22 cellular contexts compared by ENCODE assay signal in the genomic region with DNA sequence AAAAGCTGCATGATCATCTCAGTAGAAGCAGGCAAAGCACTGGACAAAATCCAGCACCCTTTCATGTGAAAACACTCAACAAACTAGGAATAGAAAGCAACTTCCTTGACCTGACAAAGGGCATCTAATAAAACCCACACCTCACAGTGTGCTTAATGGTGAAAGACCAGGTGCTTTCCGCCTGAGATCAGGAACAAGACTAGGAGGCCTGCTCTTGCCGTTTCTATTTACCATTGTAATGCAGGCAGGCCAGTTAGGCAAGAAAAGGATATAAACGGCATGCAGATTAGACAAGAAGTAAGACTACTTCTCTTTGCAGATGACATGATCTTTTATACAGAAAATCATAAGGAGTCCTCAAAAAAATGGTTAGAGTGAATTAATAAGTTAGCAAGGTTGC. TPM values are rescaled to one million over a fixed set of nuclear protein-coding genes. Genes with fewer than 3 reads are reported as not detected.
DNase-seq lines count a peak whose midpoint lies in the region; ATAC-seq, FAIRE-seq and TF ChIP-seq lines count a peak whose summit lies in the region.
"Had no signal": no experiment of that assay in that cellular context is flagged by ENCODE, and none has a peak within 500 bp of the region (broad histone marks: within the 10 kb centered on the region; RNA-seq: fewer than 3 reads in every experiment).

No MANE protein-coding gene starts in this region.

- no peaks in the 10 kb centered on the region for H3K36me3 ChIP-seq in mucosa of descending colon (ENCODE audit: low read depth)
- H3K36me3 ChIP-seq: brain microvascular endothelial cell had no signal

- H3K36me3 Mint-ChIP-seq in WTC11: peaks cover 41% of the 10 kb centered on the region

- H3K4me3 Mint-ChIP-seq in WTC11: no peak overlapping the region
- H3K4me3 Mint-ChIP-seq: activated CD8-positive, alpha-beta T cell treated with anti-CD3 and anti-CD28 coated beads for 36 hours; naive thymus-derived CD8-positive, alpha-beta T cell; stimulated activated effector memory CD8-positive, alpha-beta T cell treated with anti-CD3 and anti-CD28 coated beads, Interleukin-12 subunit alpha, Interleukin-12 subunit beta, amount 100 ng/mL, for 72 hours had no signal

- no peak for TF ChIP-seq POLR2A in GM12891 (IDR thresholded peaks at IDR 0.05; ENCODE audit: low read depth, low read length)

- FAIRE-seq in GM12891 (lab: Jason Lieb, UNC): peak; percentile 76
- FAIRE-seq: G401.6 had no signal

- H3K9me3 ChIP-seq in mucosa of descending colon: no peaks in the 10 kb centered on the region
- H3K9me3 ChIP-seq: thyroid gland had no signal

- H3K4me1 ChIP-seq in mucosa of descending colon (ENCODE audit: low read depth): peaks cover 4% of the 10 kb centered on the region
- H3K4me1 ChIP-seq: thyroid gland had no signal

- TF ChIP-seq CTCF in WTC11 (IDR thresholded peaks at IDR 0.05) (no peak), mucosa of descending colon (IDR thresholded peaks at IDR 0.05) (no peak)

- DNase-seq in GM12891 (ENCODE audit: insufficient read length, low spot score) (no peak), NCI-H2029 treated with DMSO at 0.1 percent for 48 hours (lab: John Stamatoyannopoulos, UW) (peak; percentile 93), WTC11 (ENCODE audit: low spot score) (peak; percentile 10), mucosa of descending colon (peak in 2 of 3 donors; percentile 17 to 63), GOT3 (lab: John Stamatoyannopoulos, UW) (no peak), SW 1271 (lab: John Stamatoyannopoulos, UW) (no peak), occipital lobe (lab: John Stamatoyannopoulos, UW) (no peak)
- DNase-seq: activated CD8-positive, alpha-beta T cell treated with anti-CD3 and anti-CD28 coated beads for 36 hours; brain microvascular endothelial cell; dermis blood vessel endothelial cell; naive thymus-derived CD8-positive, alpha-beta T cell; NCI-H187 treated with DMSO at 0.1 percent for 48 hours; NK-92 treated with Interleukin-12 subunit alpha and Interleukin-12 subunit beta, amount 100 ng/mL, for 24 hours; RPMI8226; stimulated activated CD4-positive, alpha-beta T cell treated with anti-CD3 and anti-CD28 coated beads, Interleukin-12 subunit alpha, Interleukin-12 subunit beta, amount 100 ng/mL, for 4 hours had no signal

- no peaks in the 10 kb centered on the region for H3K27me3 Mint-ChIP-seq in WTC11 (ENCODE audit: low read depth)
- H3K27me3 Mint-ChIP-seq: activated CD8-positive, alpha-beta T cell treated with anti-CD3 and anti-CD28 coated beads for 36 hours; naive thymus-derived CD8-positive, alpha-beta T cell had no signal

- H3K4me3 ChIP-seq in mucosa of descending colon: no peak overlapping the region
- H3K4me3 ChIP-seq: thyroid gland had no signal

- peak; percentile 71 for ATAC-seq in WTC11
- peak; percentile 94 for ATAC-seq in mucosa of descending colon
- ATAC-seq in HG03342 (IDR thresholded peaks at IDR 0.05; ENCODE audit: unreplicated experiment): no peak
- ATAC-seq: activated CD8-positive, alpha-beta T cell treated with anti-CD3 and anti-CD28 coated beads for 36 hours; naive thymus-derived CD8-positive, alpha-beta T cell; stimulated activated effector memory CD8-positive, alpha-beta T cell treated with anti-CD3 and anti-CD28 coated beads, Interleukin-12 subunit alpha, Interleukin-12 subunit beta, amount 100 ng/mL, for 72 hours had no signal

- peaks cover 45% of the 10 kb centered on the region for H3K4me1 Mint-ChIP-seq in WTC11

- H3K9me3 Mint-ChIP-seq in WTC11: peaks cover 17% of the 10 kb centered on the region
- H3K9me3 Mint-ChIP-seq: activated CD8-positive, alpha-beta T cell treated with anti-CD3 and anti-CD28 coated beads for 36 hours; naive thymus-derived CD8-positive, alpha-beta T cell; stimulated activated effector memory CD8-positive, alpha-beta T cell treated with anti-CD3 and anti-CD28 coated beads, Interleukin-12 subunit alpha, Interleukin-12 subunit beta, amount 100 ng/mL, for 72 hours had no signal

- peak overlapping the region; percentile 29 for H3K27ac Mint-ChIP-seq in WTC11
- H3K27ac Mint-ChIP-seq: activated CD8-positive, alpha-beta T cell treated with anti-CD3 and anti-CD28 coated beads for 36 hours; stimulated activated effector memory CD8-positive, alpha-beta T cell treated with anti-CD3 and anti-CD28 coated beads, Interleukin-12 subunit alpha, Interleukin-12 subunit beta, amount 100 ng/mL, for 72 hours had no signal

- CTCF ChIA-PET in WTC11 (lab: Charles Lee): interaction anchor here (1.5 kb wide), 1 partner anchor 241 kb away, joined by 3 read pairs; no protein-coding TSS in a partner anchor

- POLR2A ChIA-PET in WTC11 (lab: Charles Lee): no interaction called here

- intact Hi-C loops in mucosa of descending colon (cut with DNase I, micrococcal nuclease): no loop called here

TF ChIP-seq in GM12891, 5 proteins besides CTCF, POLR2A, EP300 and RAD21:
- TF ChIP-seq PAX5 (IDR thresholded peaks at IDR 0.05; ENCODE audit: insufficient read depth, low read length, severe bottlenecking) (no peak), SPI1 (IDR thresholded peaks at IDR 0.05; ENCODE audit: low read depth, low read length) (no peak), POLR2AphosphoS5 (IDR thresholded peaks at IDR 0.05; ENCODE audit: low read depth, low read length) (no peak), TAF1 (IDR thresholded peaks at IDR 0.05; ENCODE audit: low read depth, low read length) (no peak), POU2F2 (IDR thresholded peaks at IDR 0.05; ENCODE audit: low read depth, low read length) (no peak)

TF ChIP-seq in WTC11, 78 proteins besides CTCF, POLR2A, EP300 and RAD21:
- TF ChIP-seq CREB1 (CRISPR knock-in tag; IDR thresholded peaks at IDR 0.05) (no peak), ZNF423 (CRISPR knock-in tag; IDR thresholded peaks at IDR 0.05) (0 out of 2 replicates have a peak, but pooled peaks have one; percentile 4)

RNA-seq across cellular contexts. Expression of a gene that starts 37.2 kb away (rescaled TPM):
- polyA plus RNA-seq in GM12891 (2012; ENCODE audit: low read depth, missing spikeins): 14.0 TPM
- total RNA-seq in WTC11 (2021) (22.7 to 26.3 TPM (median 25.8 TPM) in 3 replicates), mucosa of descending colon (100 to 1,000 TPM in 1 of 3 donors, 10 to 100 TPM in 2; 52.3 to 179 (median 92.3) TPM), occipital lobe (24.5 TPM)

RNA-seq across cellular contexts. Expression of a gene that starts 54.8 kb away (rescaled TPM):
- polyA plus RNA-seq in GM12891 (2012; ENCODE audit: low read depth, missing spikeins): 2.6 TPM
- total RNA-seq in WTC11 (2021) (0.11 to 0.30 TPM (median 0.16 TPM) in 3 replicates), mucosa of descending colon (1 to 10 TPM; 4.0 to 7.6 (median 4.5) TPM), occipital lobe (0.16 TPM)
- total RNA-seq: activated CD8-positive, alpha-beta T cell treated with anti-CD3 and anti-CD28 coated beads for 36 hours; dermis blood vessel endothelial cell; glomerular endothelial cell; HT1080; lung microvascular endothelial cell had no signal
- polyA plus RNA-seq: naive thymus-derived CD8-positive, alpha-beta T cell had no signal

Comparison
In these comparisons a context has a peak if more than half of its experiments do, and no peak if none do; other contexts are left out.
1. DNase-seq: peak in NCI-H2029 treated with DMSO at 0.1 percent for 48 hours (single experiment), WTC11 (single experiment) and mucosa of descending colon (2 of 3); none in GM12891 (single experiment), GOT3 (single experiment), SW 1271 (0 of 2) and occipital lobe (single experiment).